Comparison of ENCODE assay signal across 1 cellular context in the genomic region with DNA sequence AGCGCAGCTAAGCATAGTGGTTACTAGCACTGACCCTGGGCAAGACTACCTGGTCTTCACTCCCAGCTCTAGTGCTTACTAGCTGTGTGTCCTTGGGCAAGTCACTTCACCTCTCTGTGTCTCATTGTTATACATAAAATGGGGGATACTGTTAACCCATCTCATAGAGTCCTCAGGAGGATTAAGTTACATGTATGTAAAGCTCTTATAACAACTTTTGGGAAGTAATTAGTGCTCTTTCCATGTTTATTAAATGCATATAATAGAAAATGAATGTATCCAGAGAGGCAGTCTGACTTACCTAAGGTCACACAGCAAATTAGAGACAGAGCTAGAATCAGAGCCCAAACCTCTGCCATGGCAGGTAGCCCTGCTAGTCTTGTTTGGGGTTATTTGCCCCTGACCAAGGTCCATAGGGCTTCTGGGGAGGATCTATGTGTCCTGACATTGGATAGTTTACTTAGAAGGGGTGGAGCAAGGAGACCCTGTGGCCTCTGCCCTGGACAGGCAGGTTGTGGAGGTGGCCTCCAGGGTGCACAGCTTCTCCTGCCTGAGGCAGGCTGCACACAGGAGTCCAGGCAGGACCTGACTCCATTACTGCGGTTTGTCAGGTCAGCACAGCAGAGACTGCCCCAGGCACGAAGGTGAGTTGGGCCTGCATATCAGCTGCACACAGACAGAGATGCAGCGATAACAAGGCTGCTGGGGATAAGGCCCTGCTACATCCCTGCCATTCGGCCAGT.
TF ChIP-seq lines count a peak whose summit lies in the region.

No MANE protein-coding gene starts in this region.

TF ChIP-seq in SK-N-SH treated with all-trans-retinoic acid at 6 μM for 48 hours, 23 proteins besides CTCF, POLR2A, EP300 and RAD21 (continued from another document):
- TF ChIP-seq CREB5 (CRISPR knock-in tag; IDR thresholded peaks at IDR 0.05; ENCODE audit: low read depth) = no peak
- no peak for TF ChIP-seq ZNF70 (CRISPR knock-in tag; IDR thresholded peaks at IDR 0.05)
- no peak for TF ChIP-seq ZFP3 (CRISPR knock-in tag; IDR thresholded peaks at IDR 0.05)
- TF ChIP-seq, protein P1, sequence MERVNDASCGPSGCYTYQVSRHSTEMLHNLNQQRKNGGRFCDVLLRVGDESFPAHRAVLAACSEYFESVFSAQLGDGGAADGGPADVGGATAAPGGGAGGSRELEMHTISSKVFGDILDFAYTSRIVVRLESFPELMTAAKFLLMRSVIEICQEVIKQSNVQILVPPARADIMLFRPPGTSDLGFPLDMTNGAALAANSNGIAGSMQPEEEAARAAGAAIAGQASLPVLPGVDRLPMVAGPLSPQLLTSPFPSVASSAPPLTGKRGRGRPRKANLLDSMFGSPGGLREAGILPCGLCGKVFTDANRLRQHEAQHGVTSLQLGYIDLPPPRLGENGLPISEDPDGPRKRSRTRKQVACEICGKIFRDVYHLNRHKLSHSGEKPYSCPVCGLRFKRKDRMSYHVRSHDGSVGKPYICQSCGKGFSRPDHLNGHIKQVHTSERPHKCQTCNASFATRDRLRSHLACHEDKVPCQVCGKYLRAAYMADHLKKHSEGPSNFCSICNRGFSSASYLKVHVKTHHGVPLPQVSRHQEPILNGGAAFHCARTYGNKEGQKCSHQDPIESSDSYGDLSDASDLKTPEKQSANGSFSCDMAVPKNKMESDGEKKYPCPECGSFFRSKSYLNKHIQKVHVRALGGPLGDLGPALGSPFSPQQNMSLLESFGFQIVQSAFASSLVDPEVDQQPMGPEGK (CRISPR knock-in tag; IDR thresholded peaks at IDR 0.05; ENCODE audit: borderline replicate concordance) = no peak
- no peak for TF ChIP-seq POU6F1 (CRISPR knock-in tag; IDR thresholded peaks at IDR 0.05; ENCODE audit: borderline replicate concordance, low read depth)
TF ChIP-seq in SK-N-SH treated with all-trans-retinoic acid at 6 μM for 48 hours: peak in this region for 0.
